Comparison of ENCODE assay signal across 8 cellular contexts in genomic region chr9:87336914-87337333, GRCh38.
DNase-seq lines count a peak whose midpoint lies in the region; ATAC-seq and TF ChIP-seq lines count a peak whose summit lies in the region.

No MANE protein-coding gene starts in this region.

- H3K4me2 ChIP-seq in trophoblast cell (ENCODE audit: low read length) = peak overlapping the region; percentile 62

- H3K14ac ChIP-seq in trophoblast cell (ENCODE audit: low read length) = no peak overlapping the region

- H4K91ac ChIP-seq in trophoblast cell (ENCODE audit: low read depth, low read length) = no peak overlapping the region

- H2BK12ac ChIP-seq in trophoblast cell (ENCODE audit: low read length) = no peak overlapping the region

- H4K12ac ChIP-seq in trophoblast cell (ENCODE audit: low read depth, low read length) = no peak overlapping the region

- TF ChIP-seq CTCF in adrenal gland (IDR thresholded peaks at IDR 0.05) = peak; percentile 65 to 84 (median 78)
- peak; percentile 41 to 73 (median 67) for TF ChIP-seq CTCF in heart right ventricle (IDR thresholded peaks at IDR 0.05)

- 2 to 7% (median 5%) methylated on average over 12 of the region's 12 CpGs for WGBS in adrenal gland, 4 donors
- 9% methylated on average over 12 of the region's 12 CpGs for WGBS in heart right ventricle, 2 donors
- WGBS in trophoblast cell (ENCODE audit: extremely low coverage, insufficient coverage, insufficient read length) = no CpG with 5 or more reads among the region's 12 CpGs

- intact Hi-C loops in adrenal gland (cut with DNase I) = loop anchor here (2.0 to 10.0 kb wide), 3 partner anchors 328 to 852 kb away; no protein-coding TSS in a partner anchor
- intact Hi-C loops in heart right ventricle (cut with DNase I) = loop anchor here in 9 of 10 donors (1.0 to 10.0 kb wide), 6 partner anchors 168 to 475 kb away; no protein-coding TSS in a partner anchor

- H3K36me3 ChIP-seq in adrenal gland (replicated peaks in 1 of 2) (no peaks in the 10 kb centered on the region), heart right ventricle (no peaks in the 10 kb centered on the region), trophoblast cell (ENCODE audit: control insufficient read depth in 1 of 2, insufficient read depth in 2 of 2, low read length in 2 of 2) (no peaks in the 10 kb centered on the region)

- H3K27me3 ChIP-seq in adrenal gland = no peaks in the 10 kb centered on the region
- H3K27me3 ChIP-seq in heart right ventricle = peaks cover 0 to 30% (median 20%) of the 10 kb centered on the region in 7 donors
- no peaks in the 10 kb centered on the region for H3K27me3 ChIP-seq in trophoblast cell (ENCODE audit: insufficient read depth, low read length)

- no peak overlapping the region for H3K9ac ChIP-seq in trophoblast cell (ENCODE audit: low read length)

- no peak for TF ChIP-seq POLR2A in adrenal gland (IDR thresholded peaks at IDR 0.05)

- peak in 7 of 8 donors; percentile 55 to 85 (median 79) for ATAC-seq in heart right ventricle
- ATAC-seq in HG03571 (IDR thresholded peaks at IDR 0.05; ENCODE audit: unreplicated experiment) = no peak

- H2AFZ ChIP-seq in trophoblast cell (ENCODE audit: insufficient read depth, low read length, poor library complexity) = no peak overlapping the region

- H3K27ac ChIP-seq in adrenal gland (no peak overlapping the region), heart right ventricle (no peak overlapping the region), trophoblast cell (ENCODE audit: low read depth, low read length) (no peak overlapping the region)

- H2BK120ac ChIP-seq in trophoblast cell (ENCODE audit: insufficient read depth, low read length, poor library complexity) = no peak overlapping the region

- peaks cover 7 to 10% of the 10 kb centered on the region in 2 donors for H3K4me1 ChIP-seq in adrenal gland (replicated peaks in 1 of 2)
- H3K4me1 ChIP-seq in heart right ventricle = peaks cover 0 to 15% (median 7%) of the 10 kb centered on the region in 9 donors
- peaks cover 0 to 4% of the 10 kb centered on the region in 2 experiments for H3K4me1 ChIP-seq in trophoblast cell (ENCODE audit: control insufficient read depth in 1 of 2, insufficient read depth in 2 of 2, low read length in 2 of 2)

- no peak overlapping the region for H3K23ac ChIP-seq in trophoblast cell (ENCODE audit: low read length)

- H3K4ac ChIP-seq in trophoblast cell (ENCODE audit: low read depth, low read length) = no peak overlapping the region

- peak overlapping the region in 2 of 4 donors; percentile 23 to 46 for H3K4me3 ChIP-seq in adrenal gland
- peak overlapping the region in 9 of 10 donors; percentile 6 to 42 (median 33) for H3K4me3 ChIP-seq in heart right ventricle
- no peak overlapping the region for H3K4me3 ChIP-seq in trophoblast cell (ENCODE audit: low read depth, low read length)

- no peak overlapping the region for H2AK5ac ChIP-seq in trophoblast cell (ENCODE audit: low read length)

- H3K79me2 ChIP-seq in trophoblast cell (ENCODE audit: control insufficient read depth, insufficient read depth, low read length, poor library complexity) = no peaks in the 10 kb centered on the region

- H3K9me3 ChIP-seq in adrenal gland (replicated peaks in 1 of 3) = no peaks in the 10 kb centered on the region
- H3K9me3 ChIP-seq in heart right ventricle = peaks cover 0 to 6% (median 1%) of the 10 kb centered on the region in 11 donors
- H3K9me3 ChIP-seq in trophoblast cell (ENCODE audit: insufficient read depth, low read depth, low read length) = no peaks in the 10 kb centered on the region

- no peak overlapping the region for H2BK5ac ChIP-seq in trophoblast cell (ENCODE audit: low read depth, low read length, poor library complexity)

- no peak overlapping the region for H4K8ac ChIP-seq in trophoblast cell (ENCODE audit: low read depth, low read length)

- peaks cover 3% of the 10 kb centered on the region for H3K79me1 ChIP-seq in trophoblast cell (ENCODE audit: low read length)

- no peak overlapping the region for H3K18ac ChIP-seq in trophoblast cell (ENCODE audit: low read length)

- DNase-seq in DMS 273 treated with DMSO at 0.1 percent for 48 hours (lab: John Stamatoyannopoulos, UW) = peak; percentile 44
- peak; percentile 74 for DNase-seq in HCEC 1CT
- peak; percentile 12 for DNase-seq in NCI-H510A (lab: John Stamatoyannopoulos, UW)
- peak; percentile 19 to 64 (median 38) for DNase-seq in adrenal gland
- peak in 1 of 2 donors; percentile 40 for DNase-seq in heart right ventricle
- DNase-seq in trophoblast cell = peak; percentile 65 to 86
- DNase-seq in 8988T = no peak
